ENCODE assay signal across 1 cellular context in the genomic region with DNA sequence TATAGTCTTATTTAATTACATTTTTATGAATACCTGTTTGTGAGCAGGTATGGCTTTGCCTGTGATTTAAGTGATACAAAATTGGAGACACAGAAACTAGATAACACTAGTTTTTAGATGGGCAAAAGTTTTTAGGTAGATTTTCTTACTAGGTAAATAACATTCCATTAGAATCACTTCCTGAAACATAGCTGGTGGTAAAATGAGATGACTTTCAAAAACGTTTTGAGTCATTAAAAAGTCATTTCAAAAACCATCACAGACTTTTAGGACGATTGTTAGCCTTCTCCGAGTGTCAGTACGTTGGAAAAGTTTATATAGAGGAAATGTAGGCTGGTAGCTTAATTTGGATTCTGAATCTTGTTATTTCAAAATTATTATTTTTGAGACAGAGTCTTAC.
TF ChIP-seq lines count a peak whose summit lies in the region.

No MANE protein-coding gene starts in this region.

TF ChIP-seq in A549, 52 proteins besides CTCF, POLR2A, EP300 and RAD21 (continued from another document):
- TF ChIP-seq, protein P1, sequence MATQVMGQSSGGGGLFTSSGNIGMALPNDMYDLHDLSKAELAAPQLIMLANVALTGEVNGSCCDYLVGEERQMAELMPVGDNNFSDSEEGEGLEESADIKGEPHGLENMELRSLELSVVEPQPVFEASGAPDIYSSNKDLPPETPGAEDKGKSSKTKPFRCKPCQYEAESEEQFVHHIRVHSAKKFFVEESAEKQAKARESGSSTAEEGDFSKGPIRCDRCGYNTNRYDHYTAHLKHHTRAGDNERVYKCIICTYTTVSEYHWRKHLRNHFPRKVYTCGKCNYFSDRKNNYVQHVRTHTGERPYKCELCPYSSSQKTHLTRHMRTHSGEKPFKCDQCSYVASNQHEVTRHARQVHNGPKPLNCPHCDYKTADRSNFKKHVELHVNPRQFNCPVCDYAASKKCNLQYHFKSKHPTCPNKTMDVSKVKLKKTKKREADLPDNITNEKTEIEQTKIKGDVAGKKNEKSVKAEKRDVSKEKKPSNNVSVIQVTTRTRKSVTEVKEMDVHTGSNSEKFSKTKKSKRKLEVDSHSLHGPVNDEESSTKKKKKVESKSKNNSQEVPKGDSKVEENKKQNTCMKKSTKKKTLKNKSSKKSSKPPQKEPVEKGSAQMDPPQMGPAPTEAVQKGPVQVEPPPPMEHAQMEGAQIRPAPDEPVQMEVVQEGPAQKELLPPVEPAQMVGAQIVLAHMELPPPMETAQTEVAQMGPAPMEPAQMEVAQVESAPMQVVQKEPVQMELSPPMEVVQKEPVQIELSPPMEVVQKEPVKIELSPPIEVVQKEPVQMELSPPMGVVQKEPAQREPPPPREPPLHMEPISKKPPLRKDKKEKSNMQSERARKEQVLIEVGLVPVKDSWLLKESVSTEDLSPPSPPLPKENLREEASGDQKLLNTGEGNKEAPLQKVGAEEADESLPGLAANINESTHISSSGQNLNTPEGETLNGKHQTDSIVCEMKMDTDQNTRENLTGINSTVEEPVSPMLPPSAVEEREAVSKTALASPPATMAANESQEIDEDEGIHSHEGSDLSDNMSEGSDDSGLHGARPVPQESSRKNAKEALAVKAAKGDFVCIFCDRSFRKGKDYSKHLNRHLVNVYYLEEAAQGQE (IDR thresholded peaks at IDR 0.05) = no peak
- no peak for TF ChIP-seq JUNB (IDR thresholded peaks at IDR 0.05)
- no peak for TF ChIP-seq MAZ (IDR thresholded peaks at IDR 0.05; ENCODE audit: borderline replicate concordance, low read depth, low read length)
- TF ChIP-seq, protein P2, sequence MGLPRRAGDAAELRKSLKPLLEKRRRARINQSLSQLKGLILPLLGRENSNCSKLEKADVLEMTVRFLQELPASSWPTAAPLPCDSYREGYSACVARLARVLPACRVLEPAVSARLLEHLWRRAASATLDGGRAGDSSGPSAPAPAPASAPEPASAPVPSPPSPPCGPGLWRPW (IDR thresholded peaks at IDR 0.05) = no peak
- TF ChIP-seq EHMT2 (IDR thresholded peaks at IDR 0.05; ENCODE audit: low read depth) = no peak
- no peak for TF ChIP-seq CHD4 (IDR thresholded peaks at IDR 0.05; ENCODE audit: borderline replicate concordance)
